In the genomic region with DNA sequence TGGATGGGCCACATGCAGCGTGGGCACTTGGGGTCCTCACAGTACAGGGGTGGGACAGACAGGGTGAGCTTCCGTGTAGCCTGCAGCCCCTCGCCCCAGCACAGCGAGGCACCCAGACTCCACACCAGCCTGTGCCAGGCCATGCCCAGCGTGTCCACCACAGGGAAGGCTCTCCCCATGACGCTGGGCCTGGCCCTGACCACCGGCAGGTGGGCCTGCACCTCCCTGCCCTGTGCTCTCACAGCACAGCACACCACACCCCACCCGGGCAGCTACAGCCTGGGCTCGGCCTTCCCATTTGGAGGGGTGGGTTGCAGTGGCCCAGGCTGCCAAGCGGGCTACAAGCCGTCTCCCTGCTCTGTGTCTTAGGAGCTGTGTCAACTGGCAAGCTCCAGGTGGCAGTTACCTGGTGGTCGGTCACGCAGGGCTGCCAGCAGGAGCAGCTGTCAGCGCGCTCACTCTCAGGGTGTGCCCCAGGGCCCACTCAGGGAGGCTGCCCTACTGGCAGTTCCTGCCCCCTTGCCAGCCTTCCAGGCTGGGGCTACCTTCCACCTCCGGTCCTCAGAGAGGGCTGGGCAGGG, we compare ENCODE assay signal across 19 cellular contexts. TPM values are rescaled to one million over a fixed set of nuclear protein-coding genes. Genes with fewer than 3 reads are reported as not detected.
DNase-seq lines count a peak whose midpoint lies in the region; ATAC-seq and TF ChIP-seq lines count a peak whose summit lies in the region.
"Had no signal": no experiment of that assay in that cellular context is flagged by ENCODE, and none has a peak within 500 bp of the region (broad histone marks: within the 10 kb centered on the region; RNA-seq: fewer than 3 reads in every experiment).

No MANE protein-coding gene starts in this region.

- H3K4me3 ChIP-seq in heart left ventricle (no peak overlapping the region), gastroesophageal sphincter (peak overlapping the region in 1 of 2 donors; percentile 16), psoas muscle (no peak overlapping the region), upper lobe of left lung (no peak overlapping the region)
- H3K4me3 ChIP-seq: BLaER1, GM12878 had no signal

- H3K27ac ChIP-seq in heart left ventricle (peak overlapping the region in 6 of 12 donors; percentile 1 to 92 (median 42)), gastroesophageal sphincter (peak overlapping the region; percentile 57 to 96 (median 93)), psoas muscle (peak overlapping the region; percentile 80), upper lobe of left lung (peak overlapping the region; percentile 58 to 69 (median 63))
- H3K27ac ChIP-seq: BLaER1 had no signal

- WGBS in heart left ventricle, 4 donors, result 82 to 92% (median 90%) methylated on average over 7 to 16 of the region's 16 CpGs
- WGBS in gastroesophageal sphincter (ENCODE audit: low coverage in 1 of 2), 2 donors, result 70% methylated on average over 4 of the region's 16 CpGs; no CpG with 5 or more reads in 1 of the 2 donors
- 81 to 88% (median 81%) methylated on average over 15 to 16 of the region's 16 CpGs for WGBS in psoas muscle, 3 donors
- 84 to 95% methylated on average over 4 to 13 of the region's 16 CpGs for WGBS in upper lobe of left lung, 2 donors

- TF ChIP-seq POLR2A in heart left ventricle (IDR thresholded peaks at IDR 0.05) (no peak), gastroesophageal sphincter (IDR thresholded peaks at IDR 0.05) (no peak), upper lobe of left lung (IDR thresholded peaks at IDR 0.05) (no peak)

- H3K9me3 ChIP-seq in heart left ventricle, result no peaks in the 10 kb centered on the region
- no peaks in the 10 kb centered on the region for H3K9me3 ChIP-seq in gastroesophageal sphincter
- no peaks in the 10 kb centered on the region for H3K9me3 ChIP-seq in psoas muscle
- no peaks in the 10 kb centered on the region for H3K9me3 ChIP-seq in upper lobe of left lung
- H3K9me3 ChIP-seq: BLaER1 had no signal

- DNase-seq in heart left ventricle (peak in 3 of 5 donors; percentile 18 to 56 (median 22)), cardiac septum (ENCODE audit: low spot score) (no peak), psoas muscle (peak; percentile 14 to 49), upper lobe of left lung (peak in 1 of 2 donors; percentile 73), NCI-H510A treated with DMSO at 0.1 percent for 48 hours (lab: John Stamatoyannopoulos, UW) (no peak), mucosa of gallbladder (ENCODE audit: low spot score) (no peak), glomerular visceral epithelial cell (ENCODE audit: extremely low spot score) (no peak)
- DNase-seq: activated naive CD4-positive, alpha-beta T cell; anterior cingulate cortex; GF-D8; kidney glomerular epithelial cell; NCI-H1105 treated with DMSO at 0.1 percent for 48 hours; NK-92 treated with Interleukin-12 subunit alpha and Interleukin-12 subunit beta, amount 100 ng/mL, for 24 hours; nucleus accumbens; stimulated activated CD4-positive, alpha-beta T cell treated with anti-CD3 and anti-CD28 coated beads, Interleukin-4, amount 100 ng/mL, for 1 hour; SW 1271 had no signal

- H3K27me3 ChIP-seq in heart left ventricle, result no peaks in the 10 kb centered on the region
- no peaks in the 10 kb centered on the region for H3K27me3 ChIP-seq in gastroesophageal sphincter
- no peaks in the 10 kb centered on the region for H3K27me3 ChIP-seq in psoas muscle (ENCODE audit: insufficient read depth in 3 of 3, low read length in 2 of 3)
- H3K27me3 ChIP-seq in upper lobe of left lung, result no peaks in the 10 kb centered on the region
- H3K27me3 ChIP-seq: BLaER1 had no signal

- TF ChIP-seq CTCF in heart left ventricle (IDR thresholded peaks at IDR 0.05) (no peak), gastroesophageal sphincter (IDR thresholded peaks at IDR 0.05) (no peak), psoas muscle (IDR thresholded peaks at IDR 0.05) (no peak), upper lobe of left lung (IDR thresholded peaks at IDR 0.05) (no peak)

- peaks cover 11 to 76% (median 51%) of the 10 kb centered on the region in 12 donors for H3K4me1 ChIP-seq in heart left ventricle
- H3K4me1 ChIP-seq in gastroesophageal sphincter, result peaks cover 12 to 97% (median 80%) of the 10 kb centered on the region in 3 donors
- H3K4me1 ChIP-seq in psoas muscle, result peaks cover 57% of the 10 kb centered on the region
- H3K4me1 ChIP-seq in upper lobe of left lung, result peaks cover 50 to 61% (median 52%) of the 10 kb centered on the region in 4 donors

- ATAC-seq in heart left ventricle, result no peak
- ATAC-seq in gastroesophageal sphincter, result no peak
- ATAC-seq in psoas muscle, result no peak
- no peak for ATAC-seq in upper lobe of left lung (ENCODE audit: low FRiP score in 2 of 2)
- ATAC-seq: GM12878 had no signal

- intact Hi-C loops in heart left ventricle (cut with DNase I) (no loop called here), cardiac septum (cut with DNase I) (no loop called here), psoas muscle (cut with DNase I) (no loop called here)

- TF ChIP-seq EP300 in gastroesophageal sphincter (IDR thresholded peaks at IDR 0.05), result no peak
- TF ChIP-seq EP300 in upper lobe of left lung (IDR thresholded peaks at IDR 0.05), result no peak

- H3K36me3 ChIP-seq in heart left ventricle (peaks cover 0 to 37% (median 32%) of the 10 kb centered on the region in 9 donors), gastroesophageal sphincter (peaks cover 0 to 39% of the 10 kb centered on the region in 2 donors), psoas muscle (ENCODE audit: insufficient read depth in 1 of 2, low read depth in 1 of 2) (peaks cover 0 to 40% of the 10 kb centered on the region in 2 donors), upper lobe of left lung (peaks cover 11 to 48% (median 39%) of the 10 kb centered on the region in 4 donors)

RNA-seq across cellular contexts. Expression of a gene that starts 4.6 kb away (rescaled TPM):
- 10 to 100 TPM; 35.5 to 53.7 (median 44.7) TPM for total RNA-seq in heart left ventricle
- 10 to 100 TPM; 27.4 to 61.1 TPM for polyA plus RNA-seq in heart left ventricle
- total RNA-seq in cardiac septum, result 48.5 TPM
- 100 to 1,000 TPM in 2 of 4 donors, 10 to 100 TPM in 2; 59.6 to 103 (median 87.8) TPM for total RNA-seq in gastroesophageal sphincter
- 10 to 100 TPM; 44.5 to 58.7 (median 52.4) TPM for total RNA-seq in psoas muscle
- 10 to 100 TPM; 52.6 to 75.1 (median 74.2) TPM for polyA plus RNA-seq in psoas muscle
- total RNA-seq in upper lobe of left lung, result 10 to 100 TPM; 34.7 to 72.3 (median 49.5) TPM
- 73.4 TPM for total RNA-seq in mucosa of gallbladder

Comparison
In these comparisons a context has a peak if more than half of its experiments do, and no peak if none do; other contexts are left out.
1. DNase-seq: peak in heart left ventricle (3 of 5) and psoas muscle (2 of 2); none in cardiac septum (single experiment), NCI-H510A treated with DMSO at 0.1 percent for 48 hours (single experiment), mucosa of gallbladder (single experiment) and glomerular visceral epithelial cell (single experiment).